Comparison of ENCODE assay signal across 1 cellular context in genomic region chr5:62316110-62316509, GRCh38.
A peak's percentile ranks its signal among the peaks of the same experiment; 100 is the strongest.
TF ChIP-seq lines count a peak whose summit lies in the region.

No MANE protein-coding gene starts in this region.

TF ChIP-seq in K562, 482 proteins besides CTCF, POLR2A, EP300 and RAD21 (continued from another document):
- TF ChIP-seq ATF3 (IDR thresholded peaks at IDR 0.05) (peak; percentile 97), ATF3 (CRISPR knock-in tag; conservative IDR thresholded peaks at IDR 0.05) (no peak), ZNF778 (CRISPR knock-in tag; IDR thresholded peaks at IDR 0.05) (no peak), ZNF23 (CRISPR knock-in tag; IDR thresholded peaks at IDR 0.05) (no peak), CXXC5 (CRISPR knock-in tag; IDR thresholded peaks at IDR 0.05) (no peak), FOXJ3 (CRISPR knock-in tag; IDR thresholded peaks at IDR 0.05) (no peak), HOXB6 (CRISPR knock-in tag; IDR thresholded peaks at IDR 0.05; ENCODE audit: borderline replicate concordance) (no peak), CBFB (CRISPR knock-in tag; IDR thresholded peaks at IDR 0.05) (no peak), MTA3 (IDR thresholded peaks at IDR 0.05; ENCODE audit: borderline replicate concordance) (no peak), NBN (IDR thresholded peaks at IDR 0.05; ENCODE audit: low read depth) (no peak), THAP7 (CRISPR knock-in tag; IDR thresholded peaks at IDR 0.05) (no peak), ZNF785 (CRISPR knock-in tag; IDR thresholded peaks at IDR 0.05) (no peak), BMI1 (IDR thresholded peaks at IDR 0.05; ENCODE audit: low read length) (no peak), DEAF1 (CRISPR knock-in tag; IDR thresholded peaks at IDR 0.05) (no peak), BRCA1 (IDR thresholded peaks at IDR 0.05) (no peak), BRCA1 (CRISPR knock-in tag; IDR thresholded peaks at IDR 0.05) (no peak), SRSF3 (IDR thresholded peaks at IDR 0.05; ENCODE audit: insufficient read depth, low read length) (no peak)
